Comparison of ENCODE assay signal across 8 cellular contexts in genomic region chr5:151252762-151253603, GRCh38. TPM values are rescaled to one million over a fixed set of nuclear protein-coding genes. Genes with fewer than 3 reads are reported as not detected.
A peak's percentile ranks its signal among the peaks of the same experiment; 100 is the strongest.
DNase-seq lines count a peak whose midpoint lies in the region; ATAC-seq and TF ChIP-seq lines count a peak whose summit lies in the region.

TSS of gene GM2A (plus strand) at chr5:151253185. CDS start at chr5:151253217, 32 bp downstream.

- no peak for TF ChIP-seq CTCF in GM12865 (IDR thresholded peaks at IDR 0.05; ENCODE audit: insufficient read depth, low read depth, low read length, missing control alignments)
- TF ChIP-seq CTCF in ovary (IDR thresholded peaks at IDR 0.05) = no peak
- TF ChIP-seq CTCF in thyroid gland (IDR thresholded peaks at IDR 0.05) = no peak

- H3K36me3 ChIP-seq in ovary = no peaks in the 10 kb centered on the region
- no peaks in the 10 kb centered on the region for H3K36me3 ChIP-seq in thyroid gland

- peaks cover 4% of the 10 kb centered on the region for H3K4me1 ChIP-seq in ovary (ENCODE audit: insufficient read depth)
- H3K4me1 ChIP-seq in thyroid gland = peaks cover 9 to 17% of the 10 kb centered on the region in 2 donors

- H3K27ac ChIP-seq in ovary = peak within 1 kb of the TSS in 1 of 2 donors; percentile 51
- peak within 1 kb of the TSS; percentile 49 to 72 (median 62) for H3K27ac ChIP-seq in thyroid gland

- H3K27me3 ChIP-seq in ovary = no peaks in the 10 kb centered on the region
- H3K27me3 ChIP-seq in thyroid gland = no peaks in the 10 kb centered on the region

- intact Hi-C loops in Right ventricle myocardium inferior (cut with DNase I) (no loop called here), ovary (cut with DNase I) (loop anchor here in 2 of 4 donors (5.0 kb wide), 2 partner anchors 256 to 661 kb away; no protein-coding TSS in a partner anchor), thyroid gland (cut with DNase I) (loop anchor here (5.0 kb wide), 1 partner anchor 191 kb away; no protein-coding TSS in a partner anchor)

- no peaks in the 10 kb centered on the region for H3K27me3 Mint-ChIP-seq in activated naive CD8-positive, alpha-beta T cell treated with anti-CD3 and anti-CD28 coated beads, Interleukin-2, amount 50 U/mL, for 24 hours

- H3K4me3 Mint-ChIP-seq in activated naive CD8-positive, alpha-beta T cell treated with anti-CD3 and anti-CD28 coated beads, Interleukin-2, amount 50 U/mL, for 24 hours = peak within 1 kb of the TSS; percentile 87

- ATAC-seq in HG02763 (IDR thresholded peaks at IDR 0.05; ENCODE audit: unreplicated experiment) = peak; percentile 74
- peak; percentile 87 for ATAC-seq in activated naive CD8-positive, alpha-beta T cell treated with anti-CD3 and anti-CD28 coated beads, Interleukin-2, amount 50 U/mL, for 24 hours
- peak; percentile 97 for ATAC-seq in Right ventricle myocardium inferior

- H3K9me3 Mint-ChIP-seq in activated naive CD8-positive, alpha-beta T cell treated with anti-CD3 and anti-CD28 coated beads, Interleukin-2, amount 50 U/mL, for 24 hours = no peaks in the 10 kb centered on the region

- H3K36me3 Mint-ChIP-seq in activated naive CD8-positive, alpha-beta T cell treated with anti-CD3 and anti-CD28 coated beads, Interleukin-2, amount 50 U/mL, for 24 hours (ENCODE audit: low read depth) = no peaks in the 10 kb centered on the region

- peak within 1 kb of the TSS; percentile 90 for H3K27ac Mint-ChIP-seq in activated naive CD8-positive, alpha-beta T cell treated with anti-CD3 and anti-CD28 coated beads, Interleukin-2, amount 50 U/mL, for 24 hours

- TF ChIP-seq POLR2A in ovary (IDR thresholded peaks at IDR 0.05) (peak; percentile 16), thyroid gland (IDR thresholded peaks at IDR 0.05) (peak in 1 of 2 donors; percentile 89)

- DNase-seq in GM12865 (ENCODE audit: low read depth) (peak; percentile 100), NCI-H1417 treated with DMSO at 0.1 percent for 48 hours (lab: John Stamatoyannopoulos, UW) (peak; percentile 58), SW480 (ENCODE audit: low spot score) (peak; percentile 100), Right ventricle myocardium inferior (ENCODE audit: missing footprints) (peak; percentile 99), ovary (peak; percentile 99), thyroid gland (peak; percentile 100)
- DNase-seq in activated naive CD8-positive, alpha-beta T cell treated with anti-CD3 and anti-CD28 coated beads, Interleukin-2, amount 50 U/mL, for 24 hours = peak; percentile 98

- peak; percentile 46 for TF ChIP-seq EP300 in ovary (IDR thresholded peaks at IDR 0.05)

- H3K4me1 Mint-ChIP-seq in activated naive CD8-positive, alpha-beta T cell treated with anti-CD3 and anti-CD28 coated beads, Interleukin-2, amount 50 U/mL, for 24 hours = peaks cover 66% of the 10 kb centered on the region

- peak within 1 kb of the TSS; percentile 76 for H3K4me3 ChIP-seq in GM12865 (ENCODE audit: low read depth, low read length)
- peak within 1 kb of the TSS; percentile 71 for H3K4me3 ChIP-seq in ovary
- H3K4me3 ChIP-seq in thyroid gland (replicated peaks in 1 of 3) = peak within 1 kb of the TSS; percentile 60 to 74 (median 72)

- WGBS in ovary, 3 donors = 0 to 1% (median 1%) methylated on average over 36 to 52 of the region's 52 CpGs
- WGBS in thyroid gland, 2 donors = 0 to 1% methylated on average over 25 to 26 of the region's 52 CpGs

- no peaks in the 10 kb centered on the region for H3K9me3 ChIP-seq in ovary
- H3K9me3 ChIP-seq in thyroid gland = no peaks in the 10 kb centered on the region

RNA-seq across cellular contexts. Expression of gene GM2A, which starts in this region (rescaled TPM):
- 28.4 TPM for total RNA-seq in Right ventricle myocardium inferior
- total RNA-seq in ovary = 10 to 100 TPM; 14.7 to 38.5 (median 28.6) TPM
- 10 to 100 TPM; 18.5 to 52.8 TPM for polyA plus RNA-seq in ovary
- total RNA-seq in thyroid gland = 10 to 100 TPM; 15.4 to 23.8 (median 18.8) TPM
